Comparison of ENCODE assay signal across 16 cellular contexts in genomic region chr3:197353867-197354180, GRCh38. TPM values are rescaled to one million over a fixed set of nuclear protein-coding genes. Genes with fewer than 3 reads are reported as not detected.
A peak's percentile ranks its signal among the peaks of the same experiment; 100 is the strongest.
DNase-seq lines count a peak whose midpoint lies in the region; ATAC-seq, FAIRE-seq and TF ChIP-seq lines count a peak whose summit lies in the region.
"Had no signal": no experiment of that assay in that cellular context is flagged by ENCODE, and none has a peak within 500 bp of the region (broad histone marks: within the 10 kb centered on the region; RNA-seq: fewer than 3 reads in every experiment).

No MANE protein-coding gene starts in this region.

- H3K27me3 Mint-ChIP-seq in astrocyte (ENCODE audit: low read depth, unreplicated experiment): peaks cover 2% of the 10 kb centered on the region
- H3K27me3 Mint-ChIP-seq in natural killer cell treated with Interleukin-12 subunit alpha and Interleukin-12 subunit beta and Interleukin-15 and Interleukin-18, amount 100 ng/mL, for 72 hours: peaks cover 12 to 22% of the 10 kb centered on the region in 2 donors
- H3K27me3 Mint-ChIP-seq in stimulated activated memory B cell treated with anti-CD40 and anti-IgM and Interleukin-4, amounts not matched to agents 10 μg/mL and 1 μg/mL and 100 μg/mL, for 72 hours: peaks cover 31% of the 10 kb centered on the region

- H3K36me3 Mint-ChIP-seq in astrocyte (ENCODE audit: low read depth, unreplicated experiment): no peaks in the 10 kb centered on the region
- no peaks in the 10 kb centered on the region for H3K36me3 Mint-ChIP-seq in natural killer cell treated with Interleukin-12 subunit alpha and Interleukin-12 subunit beta and Interleukin-15 and Interleukin-18, amount 100 ng/mL, for 72 hours
- H3K36me3 Mint-ChIP-seq in stimulated activated memory B cell treated with anti-CD40 and anti-IgM and Interleukin-4, amounts not matched to agents 10 μg/mL and 1 μg/mL and 100 μg/mL, for 72 hours: no peaks in the 10 kb centered on the region
- H3K36me3 Mint-ChIP-seq: activated CD8-positive, alpha-beta memory T cell treated with anti-CD3 and anti-CD28 coated beads, Interleukin-2, amount 10 ng/mL, durations not matched to agents 7 days and 5 days had no signal

- TF ChIP-seq CTCF in astrocyte (IDR thresholded peaks at IDR 0.05; ENCODE audit: insufficient read depth, low read depth, low read length): no peak
- no peak for TF ChIP-seq CTCF in testis (IDR thresholded peaks at IDR 0.05)

- no peak for TF ChIP-seq POLR2A in testis (IDR thresholded peaks at IDR 0.05)

- peaks cover 32% of the 10 kb centered on the region for H3K4me1 ChIP-seq in astrocyte (ENCODE audit: insufficient read depth, low read length)
- H3K4me1 ChIP-seq in mesodermal cell (ENCODE audit: control insufficient read depth, insufficient read depth, low read length, poor library complexity, severe bottlenecking): peaks cover 18% of the 10 kb centered on the region
- peaks cover 14% of the 10 kb centered on the region for H3K4me1 ChIP-seq in testis

- H3K4me3 ChIP-seq in astrocyte (ENCODE audit: insufficient read depth, low read depth, low read length): peak overlapping the region; percentile 37
- H3K4me3 ChIP-seq in mesodermal cell (ENCODE audit: extremely low read depth, insufficient read depth, low read length, poor library complexity, severe bottlenecking): no peak overlapping the region
- H3K4me3 ChIP-seq in testis: no peak overlapping the region

- peak overlapping the region; percentile 79 for H3K4me2 ChIP-seq in astrocyte (ENCODE audit: low read length)

- intact Hi-C loops in testis (cut with DNase I; ENCODE audit: low total_unique reads): no loop called here

- H3K27me3 ChIP-seq in astrocyte (ENCODE audit: insufficient read depth, low read length) (no peaks in the 10 kb centered on the region), testis (no peaks in the 10 kb centered on the region)

- H4K20me1 ChIP-seq in astrocyte (ENCODE audit: insufficient read depth, low read length): no peaks in the 10 kb centered on the region

- FAIRE-seq in astrocyte (lab: Jason Lieb, UNC): no peak
- FAIRE-seq: colon had no signal

- H3K79me2 ChIP-seq in astrocyte (ENCODE audit: insufficient read depth, low read length): no peaks in the 10 kb centered on the region

- H3K36me3 ChIP-seq in astrocyte (ENCODE audit: insufficient read depth, low read length) (no peaks in the 10 kb centered on the region), mesodermal cell (ENCODE audit: control insufficient read depth, insufficient read depth, low read length) (no peaks in the 10 kb centered on the region), testis (ENCODE audit: low read depth, missing control alignments) (no peaks in the 10 kb centered on the region)

- H3K9me3 ChIP-seq in astrocyte (ENCODE audit: insufficient read depth, low read depth, low read length) (peaks cover 3% of the 10 kb centered on the region), mesodermal cell (ENCODE audit: control insufficient read depth, low read length) (peaks cover 4% of the 10 kb centered on the region), testis (no peaks in the 10 kb centered on the region)

- H3K27ac ChIP-seq in astrocyte (ENCODE audit: low read depth, low read length) (peak overlapping the region; percentile 72), mesodermal cell (ENCODE audit: low read depth, low read length, severe bottlenecking) (peak overlapping the region; percentile 25), testis (peak overlapping the region; percentile 63 to 69)
- H3K27ac ChIP-seq: HL-60, RWPE1 had no signal

- H3K27ac Mint-ChIP-seq in astrocyte (ENCODE audit: unreplicated experiment): peak overlapping the region; percentile 90
- no peak overlapping the region for H3K27ac Mint-ChIP-seq in natural killer cell treated with Interleukin-12 subunit alpha and Interleukin-12 subunit beta and Interleukin-15 and Interleukin-18, amount 100 ng/mL, for 72 hours
- H3K27ac Mint-ChIP-seq in stimulated activated memory B cell treated with anti-CD40 and anti-IgM and Interleukin-4, amounts not matched to agents 10 μg/mL and 1 μg/mL and 100 μg/mL, for 72 hours: no peak overlapping the region
- H3K27ac Mint-ChIP-seq: activated CD8-positive, alpha-beta memory T cell treated with anti-CD3 and anti-CD28 coated beads, Interleukin-2, amount 10 ng/mL, durations not matched to agents 7 days and 5 days; activated naive CD8-positive, alpha-beta T cell had no signal

- peaks cover 32% of the 10 kb centered on the region for H3K4me1 Mint-ChIP-seq in astrocyte (ENCODE audit: low read depth, unreplicated experiment)
- H3K4me1 Mint-ChIP-seq in natural killer cell treated with Interleukin-12 subunit alpha and Interleukin-12 subunit beta and Interleukin-15 and Interleukin-18, amount 100 ng/mL, for 72 hours (ENCODE audit: low read depth in 2 of 2): no peaks in the 10 kb centered on the region
- peaks cover 7% of the 10 kb centered on the region for H3K4me1 Mint-ChIP-seq in stimulated activated memory B cell treated with anti-CD40 and anti-IgM and Interleukin-4, amounts not matched to agents 10 μg/mL and 1 μg/mL and 100 μg/mL, for 72 hours
- H3K4me1 Mint-ChIP-seq: activated CD8-positive, alpha-beta memory T cell treated with anti-CD3 and anti-CD28 coated beads, Interleukin-2, amount 10 ng/mL, durations not matched to agents 7 days and 5 days had no signal

- peak overlapping the region; percentile 66 for H2AFZ ChIP-seq in astrocyte (ENCODE audit: low read depth, low read length)

- H3K4me3 Mint-ChIP-seq in astrocyte (ENCODE audit: unreplicated experiment): no peak overlapping the region
- H3K4me3 Mint-ChIP-seq in natural killer cell treated with Interleukin-12 subunit alpha and Interleukin-12 subunit beta and Interleukin-15 and Interleukin-18, amount 100 ng/mL, for 72 hours: no peak overlapping the region
- no peak overlapping the region for H3K4me3 Mint-ChIP-seq in stimulated activated memory B cell treated with anti-CD40 and anti-IgM and Interleukin-4, amounts not matched to agents 10 μg/mL and 1 μg/mL and 100 μg/mL, for 72 hours
- H3K4me3 Mint-ChIP-seq: activated CD8-positive, alpha-beta memory T cell treated with anti-CD3 and anti-CD28 coated beads, Interleukin-2, amount 10 ng/mL, durations not matched to agents 7 days and 5 days; activated naive CD8-positive, alpha-beta T cell had no signal

- peak overlapping the region; percentile 81 for H3K9ac ChIP-seq in astrocyte (ENCODE audit: low read length)

- peak; percentile 27 for DNase-seq in LHCN-M2 (ENCODE audit: low read depth)
- DNase-seq in astrocyte (ENCODE audit: low read depth): no peak
- DNase-seq in testis: no peak
- no peak for DNase-seq in natural killer cell treated with Interleukin-12 subunit alpha and Interleukin-12 subunit beta and Interleukin-15 and Interleukin-18, amount 100 ng/mL, for 72 hours (ENCODE audit: low spot score)
- DNase-seq: activated CD8-positive, alpha-beta memory T cell treated with anti-CD3 and anti-CD28 coated beads, Interleukin-2, amount 10 ng/mL, durations not matched to agents 7 days and 5 days; left colon; MV-4-11; stimulated activated CD4-positive, alpha-beta T cell treated with anti-CD3 and anti-CD28 coated beads, Interleukin-2, amount 100 ng/mL, for 48 hours; stimulated activated naive CD4-positive, alpha-beta T cell treated with Interleukin-2 at 50 U/mL for 16 hours had no signal

- H3K9me3 Mint-ChIP-seq in astrocyte (ENCODE audit: unreplicated experiment): peaks cover 12% of the 10 kb centered on the region
- H3K9me3 Mint-ChIP-seq in natural killer cell treated with Interleukin-12 subunit alpha and Interleukin-12 subunit beta and Interleukin-15 and Interleukin-18, amount 100 ng/mL, for 72 hours: no peaks in the 10 kb centered on the region
- no peaks in the 10 kb centered on the region for H3K9me3 Mint-ChIP-seq in stimulated activated memory B cell treated with anti-CD40 and anti-IgM and Interleukin-4, amounts not matched to agents 10 μg/mL and 1 μg/mL and 100 μg/mL, for 72 hours

- 80 to 100% methylated on average over 1 to 3 of the region's 3 CpGs for WGBS in mesodermal cell (ENCODE audit: insufficient coverage in 2 of 2), 2 experiments
- 66 to 70% methylated on average over 3 of the region's 3 CpGs for WGBS in testis, 2 donors

- ATAC-seq in natural killer cell treated with Interleukin-12 subunit alpha and Interleukin-12 subunit beta and Interleukin-15 and Interleukin-18, amount 100 ng/mL, for 72 hours: no peak
- ATAC-seq in GM18909 (IDR thresholded peaks at IDR 0.05; ENCODE audit: poor library complexity, unreplicated experiment): no peak
- ATAC-seq in stimulated activated memory B cell treated with anti-CD40 and anti-IgM and Interleukin-4, amounts not matched to agents 10 μg/mL and 1 μg/mL and 100 μg/mL, for 72 hours: no peak
- ATAC-seq: activated CD8-positive, alpha-beta memory T cell treated with anti-CD3 and anti-CD28 coated beads, Interleukin-2, amount 10 ng/mL, durations not matched to agents 7 days and 5 days; left colon had no signal

RNA-seq across cellular contexts. Expression of gene DLG1, which starts 55.4 kb away (rescaled TPM):
- 107 and 110 TPM in 2 replicates for total RNA-seq in LHCN-M2 (2014; rRNA removed)
- polyA plus RNA-seq in LHCN-M2 (2012): 59.4 TPM
- total RNA-seq in astrocyte: 161 and 210 TPM in 2 replicates
- polyA plus RNA-seq in mesodermal cell (2013, experiment 1 of 2): 59.3 TPM
- 70.9 TPM for polyA plus RNA-seq in mesodermal cell (2013, experiment 2 of 2)
- 10 to 100 TPM; 99.3 to 99.4 TPM for total RNA-seq in testis
- 37.4 TPM for polyA plus RNA-seq in testis (ENCODE audit: insufficient read depth, low read depth, low replicate concordance)
- total RNA-seq in natural killer cell treated with Interleukin-12 subunit alpha and Interleukin-12 subunit beta and Interleukin-15 and Interleukin-18, amount 100 ng/mL, for 72 hours: 100 to 1,000 TPM in 1 of 2 donors, 10 to 100 TPM in 1; 76.5 to 121 TPM
